ENCODE assay signal across 1 cellular context in the genomic region with DNA sequence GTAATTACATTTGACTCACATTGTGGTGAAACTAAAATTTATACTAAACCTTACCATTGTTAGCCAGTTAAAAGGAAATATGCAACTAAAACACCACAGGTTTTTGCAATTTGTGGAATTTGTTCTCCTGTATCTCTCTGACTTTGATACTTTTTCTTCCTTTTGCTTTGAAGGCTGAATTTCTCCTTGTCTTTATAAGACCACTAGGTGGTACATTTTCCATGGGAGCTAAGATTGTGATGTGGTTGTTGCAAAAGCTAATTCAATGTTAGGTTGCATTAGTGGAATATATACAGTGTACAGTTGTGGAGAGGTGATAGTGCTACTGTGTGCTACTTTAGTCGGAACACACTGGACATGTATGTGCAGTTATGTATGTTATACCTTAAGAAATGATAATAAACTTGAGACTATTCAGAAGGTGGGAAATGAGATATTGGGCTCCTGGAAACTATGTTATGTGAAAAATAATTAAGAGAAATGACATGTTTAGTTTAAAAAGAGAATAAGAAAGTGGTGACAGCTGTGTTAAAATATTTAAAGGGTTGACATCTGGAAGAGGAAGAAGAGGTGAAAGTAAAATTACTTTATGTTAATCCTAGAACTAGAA.
TF ChIP-seq lines count a peak whose summit lies in the region.

No MANE protein-coding gene starts in this region.

TF ChIP-seq in GM12878, 131 proteins besides CTCF, POLR2A, EP300 and RAD21 (continued from another document):
- TF ChIP-seq, protein P1, sequence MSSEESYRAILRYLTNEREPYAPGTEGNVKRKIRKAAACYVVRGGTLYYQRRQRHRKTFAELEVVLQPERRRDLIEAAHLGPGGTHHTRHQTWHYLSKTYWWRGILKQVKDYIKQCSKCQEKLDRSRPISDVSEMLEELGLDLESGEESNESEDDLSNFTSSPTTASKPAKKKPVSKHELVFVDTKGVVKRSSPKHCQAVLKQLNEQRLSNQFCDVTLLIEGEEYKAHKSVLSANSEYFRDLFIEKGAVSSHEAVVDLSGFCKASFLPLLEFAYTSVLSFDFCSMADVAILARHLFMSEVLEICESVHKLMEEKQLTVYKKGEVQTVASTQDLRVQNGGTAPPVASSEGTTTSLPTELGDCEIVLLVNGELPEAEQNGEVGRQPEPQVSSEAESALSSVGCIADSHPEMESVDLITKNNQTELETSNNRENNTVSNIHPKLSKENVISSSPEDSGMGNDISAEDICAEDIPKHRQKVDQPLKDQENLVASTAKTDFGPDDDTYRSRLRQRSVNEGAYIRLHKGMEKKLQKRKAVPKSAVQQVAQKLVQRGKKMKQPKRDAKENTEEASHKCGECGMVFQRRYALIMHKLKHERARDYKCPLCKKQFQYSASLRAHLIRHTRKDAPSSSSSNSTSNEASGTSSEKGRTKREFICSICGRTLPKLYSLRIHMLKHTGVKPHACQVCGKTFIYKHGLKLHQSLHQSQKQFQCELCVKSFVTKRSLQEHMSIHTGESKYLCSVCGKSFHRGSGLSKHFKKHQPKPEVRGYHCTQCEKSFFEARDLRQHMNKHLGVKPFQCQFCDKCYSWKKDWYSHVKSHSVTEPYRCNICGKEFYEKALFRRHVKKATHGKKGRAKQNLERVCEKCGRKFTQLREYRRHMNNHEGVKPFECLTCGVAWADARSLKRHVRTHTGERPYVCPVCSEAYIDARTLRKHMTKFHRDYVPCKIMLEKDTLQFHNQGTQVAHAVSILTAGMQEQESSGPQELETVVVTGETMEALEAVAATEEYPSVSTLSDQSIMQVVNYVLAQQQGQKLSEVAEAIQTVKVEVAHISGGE (CRISPR knock-in tag; IDR thresholded peaks at IDR 0.05): no peak
